Comparison of ENCODE assay signal across 17 cellular contexts in genomic region chr1:111599781-111600180, GRCh38. TPM values are rescaled to one million over a fixed set of nuclear protein-coding genes. Genes with fewer than 3 reads are reported as not detected.
DNase-seq lines count a peak whose midpoint lies in the region; TF ChIP-seq lines count a peak whose summit lies in the region.
"Had no signal": no experiment of that assay in that cellular context is flagged by ENCODE, and none has a peak within 500 bp of the region (broad histone marks: within the 10 kb centered on the region; RNA-seq: fewer than 3 reads in every experiment).

No MANE protein-coding gene starts in this region.

- no peaks in the 10 kb centered on the region for H3K27me3 ChIP-seq in MM.1S (replicated peaks; ENCODE audit: insufficient read depth, low read length)
- 0 out of 2 replicates have a peak, but pooled peaks cover 3% of the 10 kb centered on the region for H3K27me3 ChIP-seq in H9 (ENCODE audit: insufficient read depth, low read length)
- H3K27me3 ChIP-seq: dorsolateral prefrontal cortex, MG63, right atrium auricular region had no signal

- no peak overlapping the region for H3K4ac ChIP-seq in H9 (ENCODE audit: low read depth, low read length)

- H4K20me1 ChIP-seq in MM.1S (ENCODE audit: insufficient read depth, low read length) (no peaks in the 10 kb centered on the region), H9 (ENCODE audit: control insufficient read depth, insufficient read depth, insufficient read length) (no peaks in the 10 kb centered on the region)

- H3K36me3 ChIP-seq in MM.1S (replicated peaks; ENCODE audit: insufficient read depth, low read length) = no peaks in the 10 kb centered on the region
- H3K36me3 ChIP-seq: MG63, right atrium auricular region had no signal

- H3K36me3 Mint-ChIP-seq in activated CD4-positive, alpha-beta T cell treated with anti-CD3 and anti-CD28 coated beads, Interleukin-2, amount 10 ng/mL, durations not matched to agents 7 days and 5 days (ENCODE audit: low read depth) = peaks cover 8% of the 10 kb centered on the region
- no peaks in the 10 kb centered on the region for H3K36me3 Mint-ChIP-seq in activated naive CD4-positive, alpha-beta T cell treated with anti-CD3 and anti-CD28 coated beads for 36 hours (ENCODE audit: low read depth)
- H3K36me3 Mint-ChIP-seq in nephron (ENCODE audit: low read depth) (no peaks in the 10 kb centered on the region), H9 (ENCODE audit: insufficient read depth in 1 of 3, low read depth in 3 of 3) (no peaks in the 10 kb centered on the region)

- H3K14ac ChIP-seq in H9 (ENCODE audit: insufficient read depth, low read length) = no peak overlapping the region

- POLR2A ChIA-PET in activated CD4-positive, alpha-beta T cell treated with anti-CD3 and anti-CD28 coated beads, Interleukin-2, amount 10 ng/mL, durations not matched to agents 7 days and 5 days (lab: Charles Lee) = no interaction called here

- H3K79me1 ChIP-seq in H9 (ENCODE audit: insufficient read depth, low read depth, low read length, poor library complexity, severe bottlenecking) = no peaks in the 10 kb centered on the region

- H3K27ac ChIP-seq in MM.1S (ENCODE audit: low read length) (peak overlapping the region; percentile 97), H9 (ENCODE audit: insufficient read length, low read depth, low read length) (no peak overlapping the region)
- H3K27ac ChIP-seq: dorsolateral prefrontal cortex, right atrium auricular region had no signal

- TF ChIP-seq CTCF in MM.1S (IDR thresholded peaks at IDR 0.05; ENCODE audit: low read length) (no peak), nephron (IDR thresholded peaks at IDR 0.05; ENCODE audit: unreplicated experiment in 3 of 3) (no peak), H9 (conservative IDR thresholded peaks at IDR 0.05) (no peak)

- no peak overlapping the region for H4K5ac ChIP-seq in H9 (ENCODE audit: insufficient read length, low read depth, low read length)

- no peak overlapping the region for H4K91ac ChIP-seq in H9 (ENCODE audit: insufficient read length, low read depth, low read length)

- H3K9me3 ChIP-seq in MM.1S (replicated peaks; ENCODE audit: insufficient read depth, low read length) (no peaks in the 10 kb centered on the region), H9 (ENCODE audit: control insufficient read depth, low read depth, low read length) (no peaks in the 10 kb centered on the region)
- H3K9me3 ChIP-seq: MG63, right atrium auricular region had no signal

- H3K9me3 Mint-ChIP-seq in activated CD4-positive, alpha-beta T cell treated with anti-CD3 and anti-CD28 coated beads, Interleukin-2, amount 10 ng/mL, durations not matched to agents 7 days and 5 days = peaks cover 3% of the 10 kb centered on the region
- peaks cover 4% of the 10 kb centered on the region for H3K9me3 Mint-ChIP-seq in activated naive CD4-positive, alpha-beta T cell treated with anti-CD3 and anti-CD28 coated beads for 36 hours
- H3K9me3 Mint-ChIP-seq in nephron = no peaks in the 10 kb centered on the region
- H3K9me3 Mint-ChIP-seq in H9 = no peaks in the 10 kb centered on the region

- H2BK20ac ChIP-seq in H9 (ENCODE audit: low read depth, low read length, poor library complexity, severe bottlenecking) = no peak overlapping the region

- peaks cover 20% of the 10 kb centered on the region for H3F3A ChIP-seq in MM.1S (ENCODE audit: insufficient read depth, low read length)

- peak overlapping the region; percentile 80 for H3K27ac Mint-ChIP-seq in activated CD4-positive, alpha-beta T cell treated with anti-CD3 and anti-CD28 coated beads, Interleukin-2, amount 10 ng/mL, durations not matched to agents 7 days and 5 days
- H3K27ac Mint-ChIP-seq in activated naive CD4-positive, alpha-beta T cell treated with anti-CD3 and anti-CD28 coated beads for 36 hours = peak overlapping the region; percentile 93
- peak overlapping the region in 2 of 3 experiments; percentile 7 to 43 for H3K27ac Mint-ChIP-seq in nephron
- peak overlapping the region in 1 of 3 experiments; percentile 59; a peak in 1 of 7 replicates for H3K27ac Mint-ChIP-seq in H9

- no CpG with 5 or more reads among the region's 6 CpGs for WGBS in H9 (ENCODE audit: extremely low coverage, insufficient read length, low lambda C conversion rate)

- no peak overlapping the region for H3K4me2 ChIP-seq in MM.1S (ENCODE audit: low read depth, low read length)
- no peak overlapping the region for H3K4me2 ChIP-seq in H9 (ENCODE audit: insufficient read depth, insufficient read length, low read length)

- no peak overlapping the region for H3K56ac ChIP-seq in H9 (ENCODE audit: insufficient read length, low read depth, low read length)

- H3K4me3 Mint-ChIP-seq in activated CD4-positive, alpha-beta T cell treated with anti-CD3 and anti-CD28 coated beads, Interleukin-2, amount 10 ng/mL, durations not matched to agents 7 days and 5 days = no peak overlapping the region
- no peak overlapping the region for H3K4me3 Mint-ChIP-seq in activated naive CD4-positive, alpha-beta T cell treated with anti-CD3 and anti-CD28 coated beads for 36 hours
- H3K4me3 Mint-ChIP-seq in nephron = no peak overlapping the region
- H3K4me3 Mint-ChIP-seq in H9 = no peak overlapping the region

- H3K9ac ChIP-seq in MM.1S (ENCODE audit: low read length) (no peak overlapping the region), H9 (ENCODE audit: extremely low read depth, insufficient read length, low read length) (no peak overlapping the region)

- intact Hi-C loops in activated naive CD4-positive, alpha-beta T cell treated with anti-CD3 and anti-CD28 coated beads for 36 hours (cut with micrococcal nuclease) = loop anchor here (1.0 to 10.0 kb wide), 7 partner anchors 30 to 965 kb away; no protein-coding TSS in a partner anchor

- CTCF ChIA-PET in activated CD4-positive, alpha-beta T cell treated with anti-CD3 and anti-CD28 coated beads, Interleukin-2, amount 10 ng/mL, durations not matched to agents 7 days and 5 days (lab: Charles Lee) = interaction anchor here (0.9 to 4.9 kb wide), 7 partner anchors 8 to 92 kb away, joined by 3 to 35 read pairs (median 5); no protein-coding TSS in a partner anchor
- CTCF ChIA-PET in activated naive CD4-positive, alpha-beta T cell treated with anti-CD3 and anti-CD28 coated beads for 36 hours (lab: Charles Lee) = interaction anchor here (0.6 to 3.3 kb wide), 5 partner anchors 18 to 91 kb away, joined by 3 to 14 read pairs (median 3); no protein-coding TSS in a partner anchor

- no peak overlapping the region for H2BK15ac ChIP-seq in H9 (ENCODE audit: low read depth, low read length)

- H3K9me2 ChIP-seq in MM.1S (replicated peaks; ENCODE audit: insufficient read depth, low read length) = no peaks in the 10 kb centered on the region

- H3K23me2 ChIP-seq in H9 (ENCODE audit: insufficient read length, low read depth, low read length, poor library complexity, severe bottlenecking) = no peaks in the 10 kb centered on the region

- H3K4me1 ChIP-seq in MM.1S (ENCODE audit: low read length) (peaks cover 60% of the 10 kb centered on the region), H9 (ENCODE audit: insufficient read depth, low read length) (no peaks in the 10 kb centered on the region)

- H3K79me2 ChIP-seq in MM.1S (ENCODE audit: low read length) (no peaks in the 10 kb centered on the region), H9 (ENCODE audit: insufficient read depth, low read length) (no peaks in the 10 kb centered on the region)

- H2BK5ac ChIP-seq in H9 (ENCODE audit: insufficient read length, low read length) = no peak overlapping the region

- no peak overlapping the region for H3K4me3 ChIP-seq in MM.1S (ENCODE audit: low read length)
- H3K4me3 ChIP-seq: dorsolateral prefrontal cortex, MG63, right atrium auricular region had no signal

- H3T11ph ChIP-seq in H9 (ENCODE audit: low read length) = no peak overlapping the region

- in situ Hi-C loops in KBM-7 (cut with MboI; ENCODE audit: low pct_unique_long_range_greater_than_20kb, low sequenced_read_pairs) = no loop called here

- no peak overlapping the region for H3K23ac ChIP-seq in H9 (ENCODE audit: insufficient read length, low read depth, low read length)

- H3K27me3 Mint-ChIP-seq in activated CD4-positive, alpha-beta T cell treated with anti-CD3 and anti-CD28 coated beads, Interleukin-2, amount 10 ng/mL, durations not matched to agents 7 days and 5 days = no peaks in the 10 kb centered on the region
- H3K27me3 Mint-ChIP-seq in activated naive CD4-positive, alpha-beta T cell treated with anti-CD3 and anti-CD28 coated beads for 36 hours (ENCODE audit: low read depth) = no peaks in the 10 kb centered on the region
- no peaks in the 10 kb centered on the region for H3K27me3 Mint-ChIP-seq in nephron (ENCODE audit: low read depth)
- H3K27me3 Mint-ChIP-seq in H9 (ENCODE audit: low read depth) = no peaks in the 10 kb centered on the region; the same call in none of the 2 replicates

- H3K4me1 Mint-ChIP-seq in activated CD4-positive, alpha-beta T cell treated with anti-CD3 and anti-CD28 coated beads, Interleukin-2, amount 10 ng/mL, durations not matched to agents 7 days and 5 days = peaks cover 97% of the 10 kb centered on the region
- H3K4me1 Mint-ChIP-seq in activated naive CD4-positive, alpha-beta T cell treated with anti-CD3 and anti-CD28 coated beads for 36 hours (ENCODE audit: low read depth) = peaks cover 97% of the 10 kb centered on the region
- H3K4me1 Mint-ChIP-seq in nephron (peaks cover 16% of the 10 kb centered on the region), H9 (peaks cover 0 to 3% of the 10 kb centered on the region in 2 experiments; a peak in 1 of 4 replicates)

- no peak for DNase-seq in activated CD4-positive, alpha-beta T cell treated with anti-CD3 and anti-CD28 coated beads, Interleukin-2, amount 10 ng/mL, durations not matched to agents 7 days and 5 days
- DNase-seq in activated CD4-positive, alpha-beta T cell treated with anti-CD3 and anti-CD28 coated beads for 48 hours = no peak
- DNase-seq in MM.1S (no peak), KBM-7 (no peak), H9 (no peak), occipital lobe (lab: John Stamatoyannopoulos, UW) (no peak)
- peak; percentile 44 for DNase-seq in activated naive CD4-positive, alpha-beta T cell treated with anti-CD3 and anti-CD28 coated beads for 36 hours
- DNase-seq: Calu3, dorsolateral prefrontal cortex, hippocampal formation, left cardiac atrium, MG63, NCI-H2107, NCI-H82, substantia nigra had no signal

- H2BK120ac ChIP-seq in H9 (ENCODE audit: low read depth, low read length, poor library complexity, severe bottlenecking) = no peak overlapping the region

- no peak overlapping the region for H2AK5ac ChIP-seq in H9 (ENCODE audit: insufficient read length, low read length)

- H4K8ac ChIP-seq in H9 (replicated peaks; ENCODE audit: insufficient read length, low read depth, low read length) = no peak overlapping the region

- H2BK12ac ChIP-seq in H9 (ENCODE audit: insufficient read length, low read depth, low read length) = no peak overlapping the region

- H3K18ac ChIP-seq in H9 (ENCODE audit: insufficient read length, low read depth, low read length) = no peak overlapping the region

- H2AFZ ChIP-seq in MM.1S (ENCODE audit: low read length) (peak overlapping the region; percentile 61; the same call in 1 of the 2 replicates), H9 (ENCODE audit: low read length) (no peak overlapping the region)

RNA-seq across cellular contexts. Expression of gene RAP1A, which starts 19.8 kb away (rescaled TPM):
- total RNA-seq in activated CD4-positive, alpha-beta T cell treated with anti-CD3 and anti-CD28 coated beads, Interleukin-2, amount 10 ng/mL, durations not matched to agents 7 days and 5 days = 100 to 1,000 TPM; 128 to 130 TPM
- total RNA-seq in activated naive CD4-positive, alpha-beta T cell treated with anti-CD3 and anti-CD28 coated beads for 36 hours = 100 to 1,000 TPM; 152 to 155 TPM
- total RNA-seq in H9 (2021) = 26.7 and 28.3 TPM in 2 replicates
- total RNA-seq in occipital lobe = 31.0 TPM
